In the genomic region with DNA sequence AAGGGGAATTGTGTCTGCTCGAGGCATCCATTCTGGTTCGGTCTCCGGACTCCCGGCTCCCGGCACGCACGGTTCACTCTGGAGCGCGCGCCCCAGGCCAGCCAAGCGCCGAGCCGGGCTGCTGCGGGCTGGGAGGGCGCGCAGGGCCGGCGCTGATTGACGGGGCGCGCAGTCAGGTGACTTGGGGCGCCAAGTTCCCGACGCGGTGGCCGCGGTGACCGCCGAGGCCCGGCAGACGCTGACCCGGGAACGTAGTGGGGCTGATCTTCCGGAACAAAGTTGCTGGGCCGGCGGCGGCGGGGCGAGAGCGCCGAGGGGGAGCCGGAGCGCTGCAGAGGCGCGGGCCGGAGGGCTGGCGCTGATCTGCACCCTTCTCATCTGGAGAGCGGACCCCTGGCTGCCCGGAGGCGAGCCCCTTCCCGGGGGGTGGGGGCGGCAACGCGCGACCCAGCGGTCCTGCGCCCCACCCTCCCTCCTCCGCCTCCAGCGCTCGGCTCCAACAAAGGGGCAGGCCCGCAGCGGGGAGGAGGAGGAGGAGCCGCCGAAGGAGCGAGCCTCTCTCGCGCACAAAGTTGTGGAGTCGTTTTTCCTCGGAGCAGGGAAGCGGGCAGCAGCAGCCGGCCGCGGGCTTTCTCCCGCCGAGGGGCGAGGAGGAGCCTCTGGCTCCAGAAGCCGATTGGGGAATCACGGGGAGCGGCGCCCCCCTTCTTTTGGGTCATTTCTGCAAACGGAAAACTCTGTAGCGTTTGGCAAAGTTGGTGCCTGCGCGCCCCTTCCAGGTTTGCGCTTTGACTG, we compare ENCODE assay signal across 1 cellular context.
TF ChIP-seq lines count a peak whose summit lies in the region.

Gene UTRN, plus strand, starts transcription at position 583 of the 795 bp plus-strand sequence. CDS start 6,494 bp downstream, outside the sequence.

TF ChIP-seq in HepG2, 621 proteins besides CTCF, POLR2A, EP300 and RAD21 (continued from another document and continues in another):
- TF ChIP-seq YEATS4 (CRISPR knock-in tag; IDR thresholded peaks at IDR 0.05; ENCODE audit: borderline replicate concordance), result peak; percentile 90
- TF ChIP-seq ZNF354B (CRISPR knock-in tag; IDR thresholded peaks at IDR 0.05), result no peak
- no peak for TF ChIP-seq ZNF570 (CRISPR knock-in tag; IDR thresholded peaks at IDR 0.05; ENCODE audit: borderline replicate concordance)
- no peak for TF ChIP-seq TIGD3 (CRISPR knock-in tag; IDR thresholded peaks at IDR 0.05; ENCODE audit: borderline replicate concordance)
- no peak; the same call in none of the 2 replicates for TF ChIP-seq ZBTB20 (CRISPR knock-in tag; IDR thresholded peaks at IDR 0.05; ENCODE audit: borderline replicate concordance, low read depth)
- no peak for TF ChIP-seq ZNF260 (CRISPR knock-in tag; IDR thresholded peaks at IDR 0.05; ENCODE audit: borderline replicate concordance, low read depth)
- peak; percentile 88 for TF ChIP-seq DRAP1 (CRISPR knock-in tag; IDR thresholded peaks at IDR 0.05)
- peak; percentile 85; the same call in 1 of the 2 replicates for TF ChIP-seq SRY (CRISPR knock-in tag; IDR thresholded peaks at IDR 0.05)
- TF ChIP-seq MTF2 (CRISPR knock-in tag; IDR thresholded peaks at IDR 0.05; ENCODE audit: borderline replicate concordance), result no peak
- TF ChIP-seq, protein P1, sequence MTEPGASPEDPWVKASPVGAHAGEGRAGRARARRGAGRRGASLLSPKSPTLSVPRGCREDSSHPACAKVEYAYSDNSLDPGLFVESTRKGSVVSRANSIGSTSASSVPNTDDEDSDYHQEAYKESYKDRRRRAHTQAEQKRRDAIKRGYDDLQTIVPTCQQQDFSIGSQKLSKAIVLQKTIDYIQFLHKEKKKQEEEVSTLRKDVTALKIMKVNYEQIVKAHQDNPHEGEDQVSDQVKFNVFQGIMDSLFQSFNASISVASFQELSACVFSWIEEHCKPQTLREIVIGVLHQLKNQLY (CRISPR knock-in tag; IDR thresholded peaks at IDR 0.05), result no peak
- no peak for TF ChIP-seq EHMT2 (IDR thresholded peaks at IDR 0.05; ENCODE audit: borderline replicate concordance, low read depth, low read length)
- peak; percentile 87; the same call in 1 of the 2 replicates for TF ChIP-seq ZNF766 (CRISPR knock-in tag; IDR thresholded peaks at IDR 0.05; ENCODE audit: borderline replicate concordance)
- TF ChIP-seq, protein P2, sequence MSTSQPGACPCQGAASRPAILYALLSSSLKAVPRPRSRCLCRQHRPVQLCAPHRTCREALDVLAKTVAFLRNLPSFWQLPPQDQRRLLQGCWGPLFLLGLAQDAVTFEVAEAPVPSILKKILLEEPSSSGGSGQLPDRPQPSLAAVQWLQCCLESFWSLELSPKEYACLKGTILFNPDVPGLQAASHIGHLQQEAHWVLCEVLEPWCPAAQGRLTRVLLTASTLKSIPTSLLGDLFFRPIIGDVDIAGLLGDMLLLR (CRISPR knock-in tag; IDR thresholded peaks at IDR 0.05), result peak; percentile 86
- peak; percentile 89 for TF ChIP-seq ZNF225 (CRISPR knock-in tag; IDR thresholded peaks at IDR 0.05)
- no peak for TF ChIP-seq SIN3B (IDR thresholded peaks at IDR 0.05; ENCODE audit: low read length)
- peak; percentile 63 for TF ChIP-seq SMAD3 (CRISPR knock-in tag; IDR thresholded peaks at IDR 0.05)
- TF ChIP-seq ATRX (CRISPR knock-in tag; IDR thresholded peaks at IDR 0.05; ENCODE audit: borderline replicate concordance), result no peak
- TF ChIP-seq AKAP8 (CRISPR knock-in tag; IDR thresholded peaks at IDR 0.05), result peak; percentile 62
- TF ChIP-seq BRD4 (CRISPR knock-in tag; IDR thresholded peaks at IDR 0.05), result peak; percentile 90
- TF ChIP-seq LRRFIP1 (CRISPR knock-in tag; conservative IDR thresholded peaks at IDR 0.05), result 0 out of 2 replicates have a peak, but pooled peaks have one; percentile 19
- TF ChIP-seq NFATC3 (CRISPR knock-in tag; IDR thresholded peaks at IDR 0.05), result no peak
- TF ChIP-seq ZSCAN21 (CRISPR knock-in tag; IDR thresholded peaks at IDR 0.05; ENCODE audit: borderline replicate concordance), result peak; percentile 98
- no peak; the same call in 1 of the 2 replicates for TF ChIP-seq ZNF83 (CRISPR knock-in tag; IDR thresholded peaks at IDR 0.05; ENCODE audit: borderline replicate concordance)
- no peak for TF ChIP-seq ZNF572 (CRISPR knock-in tag; IDR thresholded peaks at IDR 0.05)
- TF ChIP-seq ZFP82 (CRISPR knock-in tag; IDR thresholded peaks at IDR 0.05; ENCODE audit: borderline replicate concordance), result peak; percentile 99
- peak; percentile 79 for TF ChIP-seq MXD4 (CRISPR knock-in tag; IDR thresholded peaks at IDR 0.05)
- TF ChIP-seq TCF7L2 (IDR thresholded peaks at IDR 0.05; ENCODE audit: low read depth, low read length), result no peak
- peak; percentile 86 for TF ChIP-seq ZNF678 (CRISPR knock-in tag; IDR thresholded peaks at IDR 0.05)
- peak; percentile 83 for TF ChIP-seq MED1 (CRISPR knock-in tag; IDR thresholded peaks at IDR 0.05)
- TF ChIP-seq ZNF138 (CRISPR knock-in tag; IDR thresholded peaks at IDR 0.05; ENCODE audit: low read depth), result peak; percentile 97
- TF ChIP-seq SRSF9 (IDR thresholded peaks at IDR 0.05; ENCODE audit: borderline replicate concordance, insufficient read depth, low read depth, low read length, poor library complexity, severe bottlenecking), result no peak
- TF ChIP-seq, protein P3, sequence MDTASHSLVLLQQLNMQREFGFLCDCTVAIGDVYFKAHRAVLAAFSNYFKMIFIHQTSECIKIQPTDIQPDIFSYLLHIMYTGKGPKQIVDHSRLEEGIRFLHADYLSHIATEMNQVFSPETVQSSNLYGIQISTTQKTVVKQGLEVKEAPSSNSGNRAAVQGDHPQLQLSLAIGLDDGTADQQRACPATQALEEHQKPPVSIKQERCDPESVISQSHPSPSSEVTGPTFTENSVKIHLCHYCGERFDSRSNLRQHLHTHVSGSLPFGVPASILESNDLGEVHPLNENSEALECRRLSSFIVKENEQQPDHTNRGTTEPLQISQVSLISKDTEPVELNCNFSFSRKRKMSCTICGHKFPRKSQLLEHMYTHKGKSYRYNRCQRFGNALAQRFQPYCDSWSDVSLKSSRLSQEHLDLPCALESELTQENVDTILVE (CRISPR knock-in tag; IDR thresholded peaks at IDR 0.05), result peak; percentile 67; the same call in 1 of the 2 replicates
- TF ChIP-seq ZNF160 (CRISPR knock-in tag; IDR thresholded peaks at IDR 0.05), result peak; percentile 85
- peak; percentile 92; the same call in 1 of the 2 replicates for TF ChIP-seq ZFP36L1 (CRISPR knock-in tag; IDR thresholded peaks at IDR 0.05)
- TF ChIP-seq MXD3 (CRISPR knock-in tag; IDR thresholded peaks at IDR 0.05), result peak; percentile 95
- TF ChIP-seq ZNF720 (CRISPR knock-in tag; IDR thresholded peaks at IDR 0.05), result no peak
- TF ChIP-seq PCBP2 (optimal IDR thresholded peaks at IDR 0.05; ENCODE audit: low read depth, low read length, poor library complexity, severe bottlenecking), result no peak
- peak; percentile 46 for TF ChIP-seq FOXA3 (CRISPR knock-in tag; IDR thresholded peaks at IDR 0.05)
- peak; percentile 96 for TF ChIP-seq TAF1 (CRISPR knock-in tag; IDR thresholded peaks at IDR 0.05)
- 0 out of 2 replicates have a peak, but pooled peaks have one; percentile 11 for TF ChIP-seq SMAD9 (CRISPR knock-in tag; IDR thresholded peaks at IDR 0.05)
- TF ChIP-seq KLF9 (CRISPR knock-in tag; IDR thresholded peaks at IDR 0.05; ENCODE audit: low read depth), result no peak
- no peak; the same call in 1 of the 2 replicates for TF ChIP-seq ZFP36L2 (CRISPR knock-in tag; IDR thresholded peaks at IDR 0.05)
- peak; percentile 70; the same call in 1 of the 2 replicates for TF ChIP-seq HIVEP1 (CRISPR knock-in tag; IDR thresholded peaks at IDR 0.05)
- no peak for TF ChIP-seq ZNF660 (CRISPR knock-in tag; IDR thresholded peaks at IDR 0.05; ENCODE audit: borderline replicate concordance, low read depth)
- TF ChIP-seq YEATS2 (CRISPR knock-in tag; IDR thresholded peaks at IDR 0.05; ENCODE audit: borderline replicate concordance), result peak; percentile 71
- TF ChIP-seq KLF16 (CRISPR knock-in tag; IDR thresholded peaks at IDR 0.05), result peak in 1 of 2 experiments; percentile 88; a peak in 2 of 4 replicates
- TF ChIP-seq ZNF34 (CRISPR knock-in tag; IDR thresholded peaks at IDR 0.05; ENCODE audit: borderline replicate concordance), result 0 out of 2 replicates have a peak, but pooled peaks have one; percentile 80
- peak; percentile 81; the same call in 1 of the 2 replicates for TF ChIP-seq GFI1 (CRISPR knock-in tag; IDR thresholded peaks at IDR 0.05; ENCODE audit: borderline replicate concordance)
- no peak for TF ChIP-seq HHEX (CRISPR knock-in tag; IDR thresholded peaks at IDR 0.05)
- no peak for TF ChIP-seq JDP2 (CRISPR knock-in tag; IDR thresholded peaks at IDR 0.05; ENCODE audit: borderline replicate concordance)
- TF ChIP-seq ZNF878 (CRISPR knock-in tag; IDR thresholded peaks at IDR 0.05), result peak; percentile 90
- TF ChIP-seq, protein P4, sequence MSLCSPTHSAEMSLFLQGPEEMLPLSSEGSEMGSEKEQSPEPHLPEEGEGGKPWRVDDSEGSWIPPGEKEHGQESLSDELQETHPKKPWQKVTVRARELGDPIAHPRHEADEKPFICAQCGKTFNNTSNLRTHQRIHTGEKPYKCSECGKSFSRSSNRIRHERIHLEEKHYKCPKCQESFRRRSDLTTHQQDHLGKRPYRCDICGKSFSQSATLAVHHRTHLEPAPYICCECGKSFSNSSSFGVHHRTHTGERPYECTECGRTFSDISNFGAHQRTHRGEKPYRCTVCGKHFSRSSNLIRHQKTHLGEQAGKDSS (CRISPR knock-in tag; IDR thresholded peaks at IDR 0.05; ENCODE audit: borderline replicate concordance, low read depth), result peak; percentile 66; the same call in 1 of the 2 replicates
- TF ChIP-seq ZBTB34 (CRISPR knock-in tag; IDR thresholded peaks at IDR 0.05), result peak; percentile 59; the same call in 1 of the 2 replicates
- peak; percentile 78; the same call in 1 of the 2 replicates for TF ChIP-seq RELA (CRISPR knock-in tag; IDR thresholded peaks at IDR 0.05)
- TF ChIP-seq, protein P5, sequence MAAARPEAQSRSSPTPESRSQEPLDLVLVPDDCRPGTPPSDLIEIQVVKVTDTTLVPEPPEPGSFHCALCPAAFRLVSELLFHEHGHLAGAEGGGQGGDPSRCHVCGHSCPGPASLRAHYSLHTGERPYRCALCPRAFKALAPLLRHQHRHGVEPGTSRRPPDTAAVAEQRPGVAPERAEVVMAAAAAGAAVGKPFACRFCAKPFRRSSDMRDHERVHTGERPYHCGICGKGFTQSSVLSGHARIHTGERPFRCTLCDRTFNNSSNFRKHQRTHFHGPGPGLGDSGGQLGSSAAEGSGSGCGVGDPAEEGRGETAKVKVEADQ (CRISPR knock-in tag; IDR thresholded peaks at IDR 0.05; ENCODE audit: borderline replicate concordance), result peak; percentile 97
- TF ChIP-seq, protein P6, sequence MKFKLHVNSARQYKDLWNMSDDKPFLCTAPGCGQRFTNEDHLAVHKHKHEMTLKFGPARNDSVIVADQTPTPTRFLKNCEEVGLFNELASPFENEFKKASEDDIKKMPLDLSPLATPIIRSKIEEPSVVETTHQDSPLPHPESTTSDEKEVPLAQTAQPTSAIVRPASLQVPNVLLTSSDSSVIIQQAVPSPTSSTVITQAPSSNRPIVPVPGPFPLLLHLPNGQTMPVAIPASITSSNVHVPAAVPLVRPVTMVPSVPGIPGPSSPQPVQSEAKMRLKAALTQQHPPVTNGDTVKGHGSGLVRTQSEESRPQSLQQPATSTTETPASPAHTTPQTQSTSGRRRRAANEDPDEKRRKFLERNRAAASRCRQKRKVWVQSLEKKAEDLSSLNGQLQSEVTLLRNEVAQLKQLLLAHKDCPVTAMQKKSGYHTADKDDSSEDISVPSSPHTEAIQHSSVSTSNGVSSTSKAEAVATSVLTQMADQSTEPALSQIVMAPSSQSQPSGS (CRISPR knock-in tag; IDR thresholded peaks at IDR 0.05), result no peak
- TF ChIP-seq SRSF1 (optimal IDR thresholded peaks at IDR 0.05; ENCODE audit: low read depth, low read length), result peak; percentile 96
- TF ChIP-seq ZFX (CRISPR knock-in tag; IDR thresholded peaks at IDR 0.05; ENCODE audit: low read depth), result peak; percentile 86
